ENCODE assay signal across 17 cellular contexts in genomic region chr18:74152906-74153305, GRCh38. TPM values are rescaled to one million over a fixed set of nuclear protein-coding genes. Genes with fewer than 3 reads are reported as not detected.
DNase-seq lines count a peak whose midpoint lies in the region; ATAC-seq and TF ChIP-seq lines count a peak whose summit lies in the region.
"Had no signal": no experiment of that assay in that cellular context is flagged by ENCODE, and none has a peak within 500 bp of the region (broad histone marks: within the 10 kb centered on the region; RNA-seq: fewer than 3 reads in every experiment).

No MANE protein-coding gene starts in this region.

- H3F3A ChIP-seq in GM23338 (replicated peaks; ENCODE audit: low read depth) = no peaks in the 10 kb centered on the region

- peaks cover 20% of the 10 kb centered on the region for H3K4me1 Mint-ChIP-seq in GM23338

- TF ChIP-seq CTCF in GM23338 (conservative IDR thresholded peaks at IDR 0.05; ENCODE audit: low read depth in 2 of 2) (peak; percentile 52 to 57), VCaP (conservative IDR thresholded peaks at IDR 0.05) (0 out of 2 replicates have a peak, but pooled peaks have one; percentile 28), epithelial cell of proximal tubule (conservative IDR thresholded peaks at IDR 0.05; ENCODE audit: low read depth, low read length) (peak; percentile 42)

- DNase-seq in DMS53 (lab: John Stamatoyannopoulos, UW) = peak; percentile 29
- DNase-seq in DMS53 treated with DMSO at 0.1 percent for 48 hours (lab: John Stamatoyannopoulos, UW; ENCODE audit: unreplicated experiment) = no peak
- DNase-seq in GM23338 (ENCODE audit: low spot score) = peak; percentile 22
- DNase-seq in epithelial cell of proximal tubule (ENCODE audit: low read depth) = no peak
- DNase-seq in NCI-H2029 treated with DMSO at 0.1 percent for 48 hours (lab: John Stamatoyannopoulos, UW) = no peak
- DNase-seq in activated CD4-positive, alpha-beta T cell treated with anti-CD3 and anti-CD28 coated beads, Interleukin-2, amount 50 U/mL, for 48 hours = no peak
- no peak for DNase-seq in NOMO-1 (lab: John Stamatoyannopoulos, UW; ENCODE audit: unreplicated experiment in 2 of 2)
- DNase-seq: 8988T; activated CD8-positive, alpha-beta memory T cell treated with anti-CD3 and anti-CD28 coated beads, Interleukin-2, amount 50 U/mL, for 4 hours; CD8-positive, alpha-beta memory T cell; hypothalamus; left lung; NCI-H446; OCI-M1 had no signal

- H3K27me3 ChIP-seq in GM23338 (ENCODE audit: insufficient read depth) = no peaks in the 10 kb centered on the region
- H3K27me3 ChIP-seq: left lung had no signal

- H2AFZ ChIP-seq in GM23338 = no peak overlapping the region

- H3K4me2 ChIP-seq in GM23338 = no peak overlapping the region

- H3K79me2 ChIP-seq in GM23338 (replicated peaks; ENCODE audit: insufficient read depth) = peaks cover 69% of the 10 kb centered on the region

- H3K4me3 ChIP-seq in GM23338 = no peak overlapping the region
- no peak overlapping the region for H3K4me3 ChIP-seq in epithelial cell of proximal tubule (ENCODE audit: low read depth, low read length)
- H3K4me3 ChIP-seq: left lung had no signal

- H4K20me1 ChIP-seq in GM23338 (replicated peaks; ENCODE audit: insufficient read depth) = peaks cover 9% of the 10 kb centered on the region

- no peak overlapping the region for H3K4me3 Mint-ChIP-seq in GM23338

- peaks cover 18% of the 10 kb centered on the region for H3K36me3 ChIP-seq in GM23338 (ENCODE audit: insufficient read depth)

- no peak for ATAC-seq in GM23338
- ATAC-seq: left lung had no signal

- peaks cover 12% of the 10 kb centered on the region for H3K4me1 ChIP-seq in GM23338 (ENCODE audit: insufficient read depth)

- peaks cover 32% of the 10 kb centered on the region for H3K36me3 Mint-ChIP-seq in GM23338 (ENCODE audit: low read depth)

- peaks cover 10% of the 10 kb centered on the region for H3K27me3 Mint-ChIP-seq in GM23338 (ENCODE audit: insufficient read depth, low read depth, poor library complexity)
- H3K27me3 Mint-ChIP-seq: CD8-positive, alpha-beta memory T cell; IgD-negative memory B cell had no signal

- H3K9me2 ChIP-seq in GM23338 (ENCODE audit: insufficient read depth) = no peaks in the 10 kb centered on the region

- H3K27ac ChIP-seq in GM23338 (ENCODE audit: low read depth) (no peak overlapping the region), VCaP (no peak overlapping the region)
- H3K27ac ChIP-seq: left lung had no signal

- no peaks in the 10 kb centered on the region for H3K9me3 Mint-ChIP-seq in GM23338
- H3K9me3 Mint-ChIP-seq: CD8-positive, alpha-beta memory T cell; IgD-negative memory B cell had no signal

- no peak overlapping the region for H3K27ac Mint-ChIP-seq in GM23338
- H3K27ac Mint-ChIP-seq: IgD-negative memory B cell had no signal

TF ChIP-seq in GM23338, 12 proteins besides CTCF, POLR2A, EP300 and RAD21 (continues in another document):
- TF ChIP-seq EZH2 (IDR thresholded peaks at IDR 0.05; ENCODE audit: low read depth, unreplicated experiment) (no peak), CREB1 (CRISPR knock-in tag; IDR thresholded peaks at IDR 0.05; ENCODE audit: low read depth) (no peak), POLR2AphosphoS5 (IDR thresholded peaks at IDR 0.05; ENCODE audit: low read depth) (no peak), STAT1 (IDR thresholded peaks at IDR 0.05; ENCODE audit: unreplicated experiment) (no peak), ZNF114 (CRISPR knock-in tag; IDR thresholded peaks at IDR 0.05) (no peak), ZNF462 (CRISPR knock-in tag; IDR thresholded peaks at IDR 0.05) (no peak), NANOG (IDR thresholded peaks at IDR 0.05; ENCODE audit: borderline replicate concordance) (no peak), ZNF331 (CRISPR knock-in tag; IDR thresholded peaks at IDR 0.05; ENCODE audit: low read depth) (no peak), JUNB (IDR thresholded peaks at IDR 0.05; ENCODE audit: unreplicated experiment) (no peak), EZH2phosphoT487 (IDR thresholded peaks at IDR 0.05; ENCODE audit: unreplicated experiment) (no peak), ETS1 (IDR thresholded peaks at IDR 0.05) (no peak)

RNA-seq across cellular contexts. Expression of gene TIMM21, which starts 4.6 kb away (rescaled TPM):
- 33.0 and 49.2 TPM in 2 replicates for total RNA-seq in GM23338 (2014; rRNA removed; shearing (Covaris generic))
- polyA plus RNA-seq in GM23338 (2016; fragmentation: Nextera tagmentation; extraction: Ambion mirVana) = 76.7 and 97.6 TPM in 2 replicates
- total RNA-seq in epithelial cell of proximal tubule = 20.4 and 51.7 TPM in 2 replicates

RNA-seq across cellular contexts. Expression of gene FBXO15, which starts 5.3 kb away (rescaled TPM):
- 0.21 and 4.1 TPM in 2 replicates for total RNA-seq in GM23338 (2014; rRNA removed; shearing (Covaris generic))
- 0.53 TPM in 1 of 2 replicates, not detected in the other for polyA plus RNA-seq in GM23338 (2016; fragmentation: Nextera tagmentation; extraction: Ambion mirVana)
- 0.40 and 0.87 TPM in 2 replicates for total RNA-seq in epithelial cell of proximal tubule
- total RNA-seq: posterior vena cava had no signal

Comparison
In these comparisons a context has a peak if more than half of its experiments do, and no peak if none do; other contexts are left out.
1. DNase-seq: peak in DMS53 (single experiment) and GM23338 (single experiment); none in DMS53 treated with DMSO at 0.1 percent for 48 hours (single experiment), epithelial cell of proximal tubule (single experiment), NCI-H2029 treated with DMSO at 0.1 percent for 48 hours (single experiment), activated CD4-positive, alpha-beta T cell treated with anti-CD3 and anti-CD28 coated beads, Interleukin-2, amount 50 U/mL, for 48 hours (0 of 2) and NOMO-1 (0 of 2).
2. Peak in every context shown above with its lines, with median percentiles within 50 percentile points of each other: CTCF ChIP-seq.